In genomic region chr4:2823301-2823670, GRCh38 we compare ENCODE assay signal across 20 cellular contexts.
"Had no signal": no experiment of that assay in that cellular context is flagged by ENCODE, and none has a peak within 500 bp of the region (broad histone marks: within the 10 kb centered on the region; RNA-seq: fewer than 3 reads in every experiment).

No MANE protein-coding gene starts in this region.

- H3K4me1 ChIP-seq: prostate gland, SJCRH30 had no signal

- H3K27ac ChIP-seq: brain microvascular endothelial cell, epithelial cell of prostate, prostate gland, SJCRH30, tibial artery had no signal

- H3K27me3 ChIP-seq: brain microvascular endothelial cell, heart left ventricle, SJCRH30 had no signal

- ATAC-seq: activated CD8-positive, alpha-beta T cell treated with anti-CD3 and anti-CD28 coated beads, Interleukin-2, amount 10 ng/mL, durations not matched to agents 7 days and 5 days had no signal

- H3K4me3 Mint-ChIP-seq: activated CD8-positive, alpha-beta T cell treated with anti-CD3 and anti-CD28 coated beads, Interleukin-2, amount 10 ng/mL, durations not matched to agents 7 days and 5 days; immature natural killer cell; nephron had no signal

- DNase-seq: activated CD4-positive, alpha-beta T cell treated with anti-CD3 and anti-CD28 coated beads for 48 hours; activated CD8-positive, alpha-beta memory T cell treated with anti-CD3 and anti-CD28 coated beads, Interleukin-2, amount 50 U/mL, for 4 hours; activated CD8-positive, alpha-beta T cell treated with anti-CD3 and anti-CD28 coated beads, Interleukin-2, amount 10 ng/mL, durations not matched to agents 7 days and 5 days; activated gamma-delta T cell treated with Interleukin-2 at 50 U/mL for 16 hours; anterior cingulate cortex; brain microvascular endothelial cell; cerebellar nuclear complex; dermis blood vessel endothelial cell; foreskin melanocyte; immature natural killer cell; mammary epithelial cell; occipital lobe; SJCRH30; stimulated activated CD4-positive, alpha-beta T cell treated with anti-CD3 and anti-CD28 coated beads, Interleukin-1b, Interleukin-23, amount 100 ng/mL, for 48 hours; T-helper 2 cell; tibial artery had no signal

- H3K4me3 ChIP-seq: heart left ventricle, prostate gland, SJCRH30, tibial artery had no signal

- H3K36me3 ChIP-seq: prostate gland had no signal

- H3K9me3 ChIP-seq: heart left ventricle, prostate gland, SJCRH30, tibial artery had no signal

- H3K9me3 Mint-ChIP-seq: nephron had no signal

- H3K27ac Mint-ChIP-seq: activated CD8-positive, alpha-beta T cell treated with anti-CD3 and anti-CD28 coated beads, Interleukin-2, amount 10 ng/mL, durations not matched to agents 7 days and 5 days; nephron had no signal
